ENCODE assay signal across 1 cellular context in genomic region chr14:77011226-77011762, GRCh38.
TF ChIP-seq lines count a peak whose summit lies in the region.

No MANE protein-coding gene starts in this region.

TF ChIP-seq in HCT116, 20 proteins besides CTCF, POLR2A, EP300 and RAD21 (continued from another document):
- no peak for TF ChIP-seq ELF1 (IDR thresholded peaks at IDR 0.05; ENCODE audit: borderline replicate concordance, low read depth)
- no peak for TF ChIP-seq CBX3 (IDR thresholded peaks at IDR 0.05; ENCODE audit: low read depth)
- no peak for TF ChIP-seq ZNF274 (IDR thresholded peaks at IDR 0.05; ENCODE audit: low read depth, low read length)
